In genomic region chr7:90210475-90210874, GRCh38 we compare ENCODE assay signal across 1 cellular context.
TF ChIP-seq lines count a peak whose summit lies in the region.

No MANE protein-coding gene starts in this region.

TF ChIP-seq in WTC11, 78 proteins besides CTCF, POLR2A, EP300 and RAD21 (continued from another document):
- no peak for TF ChIP-seq NFYB (CRISPR knock-in tag; conservative IDR thresholded peaks at IDR 0.05; ENCODE audit: low read depth)
- TF ChIP-seq AFF4 (CRISPR knock-in tag; IDR thresholded peaks at IDR 0.05; ENCODE audit: borderline replicate concordance), result no peak
- no peak for TF ChIP-seq RORB (CRISPR knock-in tag; IDR thresholded peaks at IDR 0.05)
- no peak for TF ChIP-seq ETV6 (CRISPR knock-in tag; IDR thresholded peaks at IDR 0.05)
- no peak for TF ChIP-seq ARID4B (CRISPR knock-in tag; IDR thresholded peaks at IDR 0.05; ENCODE audit: borderline replicate concordance)
- TF ChIP-seq ATF6 (CRISPR knock-in tag; IDR thresholded peaks at IDR 0.05), result no peak
- TF ChIP-seq ZMAT4 (CRISPR knock-in tag; IDR thresholded peaks at IDR 0.05), result no peak
- TF ChIP-seq ZNF219 (CRISPR knock-in tag; IDR thresholded peaks at IDR 0.05; ENCODE audit: borderline replicate concordance), result no peak
- no peak for TF ChIP-seq USF2 (CRISPR knock-in tag; IDR thresholded peaks at IDR 0.05)
- no peak for TF ChIP-seq ATF2 (CRISPR knock-in tag; IDR thresholded peaks at IDR 0.05; ENCODE audit: borderline replicate concordance, low read depth)
- no peak for TF ChIP-seq AR (CRISPR knock-in tag; IDR thresholded peaks at IDR 0.05)
- no peak for TF ChIP-seq ZNF121 (CRISPR knock-in tag; IDR thresholded peaks at IDR 0.05)
- no peak for TF ChIP-seq ZNF317 (CRISPR knock-in tag; IDR thresholded peaks at IDR 0.05; ENCODE audit: borderline replicate concordance, low read depth)
- TF ChIP-seq TEAD1 (CRISPR knock-in tag; IDR thresholded peaks at IDR 0.05), result no peak
- no peak for TF ChIP-seq PRDM15 (CRISPR knock-in tag; IDR thresholded peaks at IDR 0.05)
- no peak for TF ChIP-seq NFATC4 (CRISPR knock-in tag; IDR thresholded peaks at IDR 0.05)
- no peak for TF ChIP-seq JAZF1 (CRISPR knock-in tag; IDR thresholded peaks at IDR 0.05)
